Comparison of ENCODE assay signal across 12 cellular contexts in the genomic region with DNA sequence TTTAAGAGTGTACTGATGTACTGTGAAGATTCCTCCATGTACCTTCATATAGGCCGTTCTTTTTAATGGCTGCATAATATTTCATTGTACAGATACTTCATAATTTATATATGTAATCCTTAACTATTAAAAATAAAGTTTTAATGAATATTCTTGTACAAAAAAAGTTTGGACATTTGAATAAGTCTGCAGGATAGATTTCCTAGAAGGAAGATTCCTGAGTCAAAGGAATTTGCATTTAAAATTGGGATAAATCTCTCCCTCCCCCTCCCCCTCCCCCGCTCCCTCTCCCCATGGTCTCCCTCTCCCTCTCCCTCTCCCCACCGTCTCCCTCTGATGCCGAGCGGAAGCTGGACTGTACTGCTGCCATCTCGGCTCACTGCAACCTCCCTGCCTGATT. TPM values are rescaled to one million over a fixed set of nuclear protein-coding genes. Genes with fewer than 3 reads are reported as not detected.
"Had no signal": no experiment of that assay in that cellular context is flagged by ENCODE, and none has a peak within 500 bp of the region (broad histone marks: within the 10 kb centered on the region; RNA-seq: fewer than 3 reads in every experiment).

No MANE protein-coding gene starts in this region.

- DNase-seq: GM23248, GOT3, H7, H9, HCEC 1CT, HFFc6 had no signal

- H3K36me3 ChIP-seq: HAP-1 had no signal

- H3K9ac ChIP-seq: GM23248 had no signal

- H3K4me2 ChIP-seq: GM23338 had no signal

- H3K27ac ChIP-seq: GM23248 had no signal

- ATAC-seq: GM23338, HCT116 had no signal

- FAIRE-seq: H1, H54 had no signal

- H3K4me1 ChIP-seq: HAP-1 had no signal

- H2AFZ ChIP-seq: GM23248, GM23338 had no signal

- H3K4me3 ChIP-seq: GM23248, GM23338, HAP-1 had no signal

- H3K9me3 ChIP-seq: HAP-1 had no signal

RNA-seq across cellular contexts. Expression of gene SLC13A2, which starts 15.6 kb away (rescaled TPM):
- total RNA-seq: GM23248, GM23338, H1, H4, H7, H9 had no signal
- polyA plus RNA-seq: GM23248, GM23338, H1 had no signal

RNA-seq across cellular contexts. Expression of gene FOXN1, which starts 48.3 kb away (rescaled TPM):
- total RNA-seq: GM23248, GM23338, H1, H4, H7, H9, HFFc6 had no signal
- polyA plus RNA-seq: GM23248, GM23338, H1 had no signal
